8 cellular contexts compared by ENCODE assay signal in genomic region chr1:103514920-103515503, GRCh38. TPM values are rescaled to one million over a fixed set of nuclear protein-coding genes. Genes with fewer than 3 reads are reported as not detected.
DNase-seq lines count a peak whose midpoint lies in the region; ATAC-seq and TF ChIP-seq lines count a peak whose summit lies in the region.

No MANE protein-coding gene starts in this region.

- peak; percentile 66 for DNase-seq in EH (ENCODE audit: low read depth)
- DNase-seq in NCI-H446 (lab: John Stamatoyannopoulos, UW) = peak; percentile 82 to 84
- DNase-seq in adrenal gland = peak in 2 of 7 donors; percentile 19 to 22
- DNase-seq in immature natural killer cell = peak; percentile 22 to 43 (median 40)
- DNase-seq in stromal cell of bone marrow (ENCODE audit: low read depth) = peak; percentile 55
- no peak for DNase-seq in stimulated activated CD4-positive, alpha-beta T cell treated with anti-CD3 and anti-CD28 coated beads, Interleukin-4, amount 100 ng/mL, for 1 hour

- H3K27ac ChIP-seq in adrenal gland = no peak overlapping the region

- ATAC-seq in GM19351 (IDR thresholded peaks at IDR 0.05; ENCODE audit: unreplicated experiment) = peak; percentile 76
- peak; percentile 56 for ATAC-seq in HG03139 (IDR thresholded peaks at IDR 0.05; ENCODE audit: unreplicated experiment)

- no peaks in the 10 kb centered on the region for H3K9me3 ChIP-seq in adrenal gland (replicated peaks in 1 of 3)

- H3K27me3 Mint-ChIP-seq in immature natural killer cell (ENCODE audit: low read depth in 3 of 3) = peaks cover 0 to 4% (median 0%) of the 10 kb centered on the region in 3 donors

- peaks cover 0 to 10% (median 7%) of the 10 kb centered on the region in 3 donors for H3K36me3 Mint-ChIP-seq in immature natural killer cell

- TF ChIP-seq POLR2A in adrenal gland (IDR thresholded peaks at IDR 0.05) = no peak

- H3K36me3 ChIP-seq in adrenal gland (replicated peaks in 1 of 2) = no peaks in the 10 kb centered on the region

- intact Hi-C loops in adrenal gland (cut with DNase I) = no loop called here

- peaks cover 0 to 6% of the 10 kb centered on the region in 2 donors for H3K4me1 Mint-ChIP-seq in immature natural killer cell

- no peak overlapping the region for H3K4me3 Mint-ChIP-seq in immature natural killer cell

- WGBS in adrenal gland, 4 donors = 42 to 46% (median 44%) methylated on average over 1 of the region's 1 CpG

- H3K27ac Mint-ChIP-seq in immature natural killer cell = no peak overlapping the region

- H3K27me3 ChIP-seq in adrenal gland = no peaks in the 10 kb centered on the region

- peak; percentile 61 to 78 (median 70) for TF ChIP-seq CTCF in adrenal gland (IDR thresholded peaks at IDR 0.05)

- no peak overlapping the region for H3K4me3 ChIP-seq in adrenal gland

- peaks cover 0 to 3% (median under 1%) of the 10 kb centered on the region in 6 donors for H3K9me3 Mint-ChIP-seq in immature natural killer cell

- no peaks in the 10 kb centered on the region for H3K4me1 ChIP-seq in adrenal gland (replicated peaks in 1 of 2)

RNA-seq across cellular contexts. Expression of gene RNPC3, which starts 10.5 kb away (rescaled TPM):
- total RNA-seq in adrenal gland = 10 to 100 TPM in 7 of 8 donors, 1 to 10 TPM in 1; 7.4 to 41.3 (median 25.5) TPM
- polyA plus RNA-seq in adrenal gland (10 to 100 TPM in 2 of 3 donors, 1 to 10 TPM in 1; 5.8 to 24.1 (median 12.7) TPM), immature natural killer cell (10 to 100 TPM; 11.2 to 19.3 (median 11.7) TPM)

RNA-seq across cellular contexts. Expression of gene AMY2B, which starts 56.4 kb away (rescaled TPM):
- 10 to 100 TPM in 6 of 8 donors, 1 to 10 TPM in 2; 6.1 to 26.4 (median 13.8) TPM for total RNA-seq in adrenal gland
- polyA plus RNA-seq in adrenal gland = 100 to 1,000 TPM in 1 of 3 donors, 10 to 100 TPM in 1, 1 to 10 TPM in 1; 7.9 to 118 (median 88.6) TPM
- polyA plus RNA-seq in immature natural killer cell = 1 to 10 TPM in 1 of 3 donors, under 1 TPM in 1, not detected in 1; 0.54 to 1.5 TPM
